28 cellular contexts compared by ENCODE assay signal in genomic region chr20:20277772-20278382, GRCh38.
DNase-seq lines count a peak whose midpoint lies in the region; ATAC-seq and TF ChIP-seq lines count a peak whose summit lies in the region.
"Had no signal": no experiment of that assay in that cellular context is flagged by ENCODE, and none has a peak within 500 bp of the region (broad histone marks: within the 10 kb centered on the region; RNA-seq: fewer than 3 reads in every experiment).

No MANE protein-coding gene starts in this region.

- H3K27ac ChIP-seq in naive thymus-derived CD4-positive, alpha-beta T cell (ENCODE audit: low read depth, low read length): no peak overlapping the region
- H3K27ac ChIP-seq: breast epithelium, colonic mucosa, neutrophil, tibial nerve had no signal

- no peaks in the 10 kb centered on the region for H3K36me3 Mint-ChIP-seq in dendritic cell treated with granulocyte-macrophage colony-stimulating factor and Interleukin-4, amounts not matched to agents 40 ng/mL and 50 ng/mL, for 4 days (ENCODE audit: low read depth)
- no peaks in the 10 kb centered on the region for H3K36me3 Mint-ChIP-seq in naive thymus-derived CD4-positive, alpha-beta T cell
- H3K36me3 Mint-ChIP-seq: activated naive CD4-positive, alpha-beta T cell treated with anti-CD3 and anti-CD28 coated beads, Interleukin-2, amount 10 ng/mL, durations not matched to agents 7 days and 5 days had no signal

- peak; percentile 29 for ATAC-seq in naive thymus-derived CD4-positive, alpha-beta T cell
- no peak for ATAC-seq in omental fat pad (ENCODE audit: low FRiP score)

- H3K4me1 Mint-ChIP-seq in dendritic cell treated with granulocyte-macrophage colony-stimulating factor and Interleukin-4, amounts not matched to agents 40 ng/mL and 50 ng/mL, for 4 days (ENCODE audit: low read depth): peaks cover 19% of the 10 kb centered on the region
- peaks cover 0 to 5% (median 0%) of the 10 kb centered on the region in 7 donors for H3K4me1 Mint-ChIP-seq in naive thymus-derived CD4-positive, alpha-beta T cell
- H3K4me1 Mint-ChIP-seq: activated naive CD4-positive, alpha-beta T cell treated with anti-CD3 and anti-CD28 coated beads, Interleukin-2, amount 10 ng/mL, durations not matched to agents 7 days and 5 days had no signal

- H3K9me3 Mint-ChIP-seq in dendritic cell treated with granulocyte-macrophage colony-stimulating factor and Interleukin-4, amounts not matched to agents 40 ng/mL and 50 ng/mL, for 4 days: no peaks in the 10 kb centered on the region
- H3K9me3 Mint-ChIP-seq in naive thymus-derived CD4-positive, alpha-beta T cell: peaks cover 0 to 6% (median 0%) of the 10 kb centered on the region in 11 donors
- H3K9me3 Mint-ChIP-seq: activated naive CD4-positive, alpha-beta T cell treated with anti-CD3 and anti-CD28 coated beads, Interleukin-2, amount 10 ng/mL, durations not matched to agents 7 days and 5 days; activated T-helper 1 cell treated with anti-CD3 and anti-CD28 coated beads, Interleukin-12 subunit alpha, Interleukin-12 subunit beta, Interleukin-2, Interleukin-4 antibody, amounts not matched to agents 30 ng/mL and 10 ng/mL and 1 ng/mL, durations not matched to agents 14 hours and 24 hours and 36 hours; CD4-positive, alpha-beta T cell; T-helper 1 cell treated with Interleukin-12 subunit alpha and Interleukin-12 subunit beta and Interleukin-4 antibody, amounts not matched to agents 30 μg/mL and 1 μg/mL, for 36 hours had no signal

- intact Hi-C loops in dendritic cell treated with granulocyte-macrophage colony-stimulating factor and Interleukin-4, amounts not matched to agents 40 ng/mL and 50 ng/mL, for 4 days (cut with micrococcal nuclease): loop anchor here (10.0 kb wide), 1 partner anchor 87 kb away; the partner anchor contains the start of gene INSM1
- intact Hi-C loops in naive thymus-derived CD4-positive, alpha-beta T cell (cut with micrococcal nuclease): no loop called here

- peak overlapping the region; percentile 92 for H3K27ac Mint-ChIP-seq in dendritic cell treated with granulocyte-macrophage colony-stimulating factor and Interleukin-4, amounts not matched to agents 40 ng/mL and 50 ng/mL, for 4 days
- H3K27ac Mint-ChIP-seq in naive thymus-derived CD4-positive, alpha-beta T cell: no peak overlapping the region
- H3K27ac Mint-ChIP-seq: activated naive CD4-positive, alpha-beta T cell treated with anti-CD3 and anti-CD28 coated beads, Interleukin-2, amount 10 ng/mL, durations not matched to agents 7 days and 5 days; activated T-helper 1 cell treated with anti-CD3 and anti-CD28 coated beads, Interleukin-12 subunit alpha, Interleukin-12 subunit beta, Interleukin-2, Interleukin-4 antibody, amounts not matched to agents 30 ng/mL and 10 ng/mL and 1 ng/mL, durations not matched to agents 14 hours and 24 hours and 36 hours; CD4-positive, alpha-beta T cell; progenitor cell of endocrine pancreas; T-helper 1 cell treated with Interleukin-12 subunit alpha and Interleukin-12 subunit beta and Interleukin-4 antibody, amounts not matched to agents 30 μg/mL and 1 μg/mL, for 36 hours had no signal

- no peak for TF ChIP-seq CTCF in omental fat pad (IDR thresholded peaks at IDR 0.05)
- TF ChIP-seq CTCF in GM13976 (IDR thresholded peaks at IDR 0.05; ENCODE audit: borderline replicate concordance, control extremely low read depth, extremely low read depth, insufficient read depth, missing control alignments): no peak

- H3K4me1 ChIP-seq in naive thymus-derived CD4-positive, alpha-beta T cell (ENCODE audit: control insufficient read depth in 2 of 2, insufficient read depth in 2 of 2, low read length in 2 of 2): no peaks in the 10 kb centered on the region
- H3K4me1 ChIP-seq: breast epithelium, colonic mucosa, HAP-1 had no signal

- no peaks in the 10 kb centered on the region for H3K27me3 ChIP-seq in MG63
- peaks cover 0 to 6% of the 10 kb centered on the region in 2 donors for H3K27me3 ChIP-seq in naive thymus-derived CD4-positive, alpha-beta T cell (ENCODE audit: control insufficient read depth in 2 of 2, insufficient read depth in 2 of 2, low read length in 2 of 2)
- H3K27me3 ChIP-seq: breast epithelium, colonic mucosa, tibial nerve had no signal

- H3K4me3 Mint-ChIP-seq in dendritic cell treated with granulocyte-macrophage colony-stimulating factor and Interleukin-4, amounts not matched to agents 40 ng/mL and 50 ng/mL, for 4 days: peak overlapping the region; percentile 9
- H3K4me3 Mint-ChIP-seq in naive thymus-derived CD4-positive, alpha-beta T cell: no peak overlapping the region
- H3K4me3 Mint-ChIP-seq: activated naive CD4-positive, alpha-beta T cell treated with anti-CD3 and anti-CD28 coated beads, Interleukin-2, amount 10 ng/mL, durations not matched to agents 7 days and 5 days; activated T-helper 1 cell treated with anti-CD3 and anti-CD28 coated beads, Interleukin-12 subunit alpha, Interleukin-12 subunit beta, Interleukin-2, Interleukin-4 antibody, amounts not matched to agents 30 ng/mL and 10 ng/mL and 1 ng/mL, durations not matched to agents 14 hours and 24 hours and 36 hours; CD4-positive, alpha-beta T cell; T-helper 1 cell treated with Interleukin-12 subunit alpha and Interleukin-12 subunit beta and Interleukin-4 antibody, amounts not matched to agents 30 μg/mL and 1 μg/mL, for 36 hours had no signal

- H3K9me3 ChIP-seq in MG63: no peaks in the 10 kb centered on the region
- no peaks in the 10 kb centered on the region for H3K9me3 ChIP-seq in naive thymus-derived CD4-positive, alpha-beta T cell (ENCODE audit: control insufficient read depth in 2 of 3, low read length in 3 of 3)
- H3K9me3 ChIP-seq: colonic mucosa, HAP-1, neutrophil, SK-N-SH, tibial nerve had no signal

- H3K4me3 ChIP-seq in MG63: no peak overlapping the region
- H3K4me3 ChIP-seq in naive thymus-derived CD4-positive, alpha-beta T cell (ENCODE audit: low read length): no peak overlapping the region
- H3K4me3 ChIP-seq: colonic mucosa, HAP-1, tibial nerve had no signal

- POLR2A ChIA-PET in naive thymus-derived CD4-positive, alpha-beta T cell (lab: Charles Lee): no interaction called here

- no peaks in the 10 kb centered on the region for H3K27me3 Mint-ChIP-seq in dendritic cell treated with granulocyte-macrophage colony-stimulating factor and Interleukin-4, amounts not matched to agents 40 ng/mL and 50 ng/mL, for 4 days
- peaks cover 18 to 27% (median 20%) of the 10 kb centered on the region in 5 donors for H3K27me3 Mint-ChIP-seq in naive thymus-derived CD4-positive, alpha-beta T cell
- H3K27me3 Mint-ChIP-seq: progenitor cell of endocrine pancreas had no signal

- peak; percentile 60 for DNase-seq in DMS153 (lab: John Stamatoyannopoulos, UW)
- no peak for DNase-seq in DMS153 treated with DMSO at 0.1 percent for 48 hours (lab: John Stamatoyannopoulos, UW; ENCODE audit: unreplicated experiment)
- DNase-seq in MG63: peak; percentile 37
- no peak for DNase-seq in naive thymus-derived CD4-positive, alpha-beta T cell
- DNase-seq in superior temporal gyrus (ENCODE audit: extremely low spot score): no peak
- no peak for DNase-seq in omental fat pad (ENCODE audit: low spot score)
- DNase-seq in GM13976 (ENCODE audit: low spot score): no peak
- DNase-seq: 8988T; activated CD4-positive, alpha-beta T cell treated with anti-CD3 and anti-CD28 coated beads, Interleukin-2, amount 50 U/mL, for 48 hours; activated naive CD4-positive, alpha-beta T cell treated with anti-CD3 and anti-CD28 coated beads, Interleukin-2, amount 10 ng/mL, durations not matched to agents 7 days and 5 days; CD4-positive, alpha-beta T cell; colonic mucosa; effector memory CD4-positive, alpha-beta T cell; GDM1; mammary epithelial cell; NCI-H1417 treated with DMSO at 0.1 percent for 48 hours; RPMI8226; SK-N-SH; small intestine; stimulated activated CD4-positive, alpha-beta T cell treated with anti-CD3 and anti-CD28 coated beads, Interleukin-2, amount 100 ng/mL, for 24 hours had no signal

- no peaks in the 10 kb centered on the region for H3K36me3 ChIP-seq in MG63
- H3K36me3 ChIP-seq in naive thymus-derived CD4-positive, alpha-beta T cell (ENCODE audit: control insufficient read depth in 2 of 3, insufficient read depth in 3 of 3, low read length in 3 of 3): no peaks in the 10 kb centered on the region
- H3K36me3 ChIP-seq: breast epithelium, colonic mucosa, HAP-1, neutrophil, tibial nerve had no signal

- CTCF ChIA-PET in naive thymus-derived CD4-positive, alpha-beta T cell (lab: Charles Lee): no interaction called here

- in situ Hi-C loops in GM13976 (cut with MboI; ENCODE audit: low sequenced_read_pairs, unreplicated experiment): no loop called here

Comparison
In these comparisons a context has a peak if more than half of its experiments do, and no peak if none do; other contexts are left out.
1. DNase-seq: peak in DMS153 (single experiment) and MG63 (single experiment); none in DMS153 treated with DMSO at 0.1 percent for 48 hours (single experiment), naive thymus-derived CD4-positive, alpha-beta T cell (0 of 9), superior temporal gyrus (single experiment), omental fat pad (single experiment) and GM13976 (single experiment).